9 cellular contexts compared by ENCODE assay signal in the genomic region with DNA sequence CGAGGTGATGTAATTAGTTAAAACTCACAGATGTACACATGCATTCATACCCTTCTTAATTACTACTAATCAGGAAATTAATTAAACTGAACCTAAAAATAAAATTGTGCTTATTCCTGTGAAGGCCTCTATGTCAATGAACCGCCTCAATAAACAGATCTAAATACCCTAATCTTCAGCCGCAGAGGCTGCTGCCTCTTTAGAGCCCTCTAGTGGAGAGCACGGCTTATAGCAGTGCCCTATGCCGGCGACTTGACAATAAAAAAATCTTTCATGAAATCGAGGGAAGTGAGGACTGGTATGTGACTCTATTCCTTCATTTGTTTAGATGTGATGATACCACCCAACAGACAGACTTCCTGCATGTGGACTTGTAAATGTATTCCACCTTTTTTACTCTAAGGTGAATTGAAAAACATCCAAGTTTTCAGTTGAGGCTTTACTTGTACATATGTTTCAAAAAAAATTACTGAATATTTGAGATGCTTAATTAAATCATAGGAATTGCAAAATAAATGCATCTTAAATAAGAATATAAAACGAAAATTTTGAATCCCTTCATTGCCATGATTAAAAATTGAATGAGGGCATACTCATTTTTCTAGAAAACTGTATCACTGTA. TPM values are rescaled to one million over a fixed set of nuclear protein-coding genes. Genes with fewer than 3 reads are reported as not detected.
DNase-seq lines count a peak whose midpoint lies in the region; ATAC-seq and TF ChIP-seq lines count a peak whose summit lies in the region.
"Had no signal": no experiment of that assay in that cellular context is flagged by ENCODE, and none has a peak within 500 bp of the region (broad histone marks: within the 10 kb centered on the region; RNA-seq: fewer than 3 reads in every experiment).

No MANE protein-coding gene starts in this region.

- WGBS in sigmoid colon, 2 donors: 9 to 25% methylated on average over 8 of the region's 8 CpGs

- no peaks in the 10 kb centered on the region for H3K4me1 ChIP-seq in cardiac muscle cell (ENCODE audit: low read depth)
- H3K4me1 ChIP-seq in sigmoid colon: no peaks in the 10 kb centered on the region

- H3K27ac ChIP-seq in cardiac muscle cell: no peak overlapping the region
- no peak overlapping the region for H3K27ac ChIP-seq in sigmoid colon

- peak; percentile 94 for ATAC-seq in GM19324 (IDR thresholded peaks at IDR 0.05; ENCODE audit: low FRiP score, unreplicated experiment)
- peak; percentile 81 for ATAC-seq in HG03108 (IDR thresholded peaks at IDR 0.05; ENCODE audit: unreplicated experiment)

- H3K27ac Mint-ChIP-seq in activated T-helper 2 cell treated with anti-CD3 and anti-CD28 coated beads, Interferon-gamma antibody, Interleukin-2, Interleukin-4, amounts not matched to agents 10 μg/mL and 5 μg/mL and 100 μg/mL, durations not matched to agents 14 hours and 24 hours and 36 hours: no peak overlapping the region

- H3K4me3 Mint-ChIP-seq in activated T-helper 2 cell treated with anti-CD3 and anti-CD28 coated beads, Interferon-gamma antibody, Interleukin-2, Interleukin-4, amounts not matched to agents 10 μg/mL and 5 μg/mL and 100 μg/mL, durations not matched to agents 14 hours and 24 hours and 36 hours (ENCODE audit: low read depth): no peak overlapping the region
- H3K4me3 Mint-ChIP-seq: activated T-cell treated with anti-CD3 and anti-CD28 coated beads, Interleukin-2, amount 50 U/mL, for 4 hours had no signal

- no peaks in the 10 kb centered on the region for H3K36me3 Mint-ChIP-seq in activated T-helper 2 cell treated with anti-CD3 and anti-CD28 coated beads, Interferon-gamma antibody, Interleukin-2, Interleukin-4, amounts not matched to agents 10 μg/mL and 5 μg/mL and 100 μg/mL, durations not matched to agents 14 hours and 24 hours and 36 hours (ENCODE audit: low read depth)

- no peaks in the 10 kb centered on the region for H3K4me1 Mint-ChIP-seq in activated T-helper 2 cell treated with anti-CD3 and anti-CD28 coated beads, Interferon-gamma antibody, Interleukin-2, Interleukin-4, amounts not matched to agents 10 μg/mL and 5 μg/mL and 100 μg/mL, durations not matched to agents 14 hours and 24 hours and 36 hours (ENCODE audit: low read depth)

- no peak overlapping the region for H3K4me3 ChIP-seq in cardiac muscle cell
- H3K4me3 ChIP-seq in sigmoid colon: no peak overlapping the region

- no peak for TF ChIP-seq POLR2A in sigmoid colon (IDR thresholded peaks at IDR 0.05)

- TF ChIP-seq EP300 in sigmoid colon (IDR thresholded peaks at IDR 0.05): no peak

- H3K36me3 ChIP-seq in cardiac muscle cell (no peaks in the 10 kb centered on the region), sigmoid colon (no peaks in the 10 kb centered on the region)

- peak; percentile 63 for DNase-seq in DMS53 (lab: John Stamatoyannopoulos, UW)
- peak; percentile 17 for DNase-seq in NCI-H524 treated with DMSO at 0.1 percent for 48 hours (lab: John Stamatoyannopoulos, UW)
- peak; percentile 9 for DNase-seq in activated T-helper 2 cell treated with anti-CD3 and anti-CD28 coated beads, Interferon-gamma antibody, Interleukin-2, Interleukin-4, amounts not matched to agents 10 μg/mL and 5 μg/mL and 100 μg/mL, durations not matched to agents 14 hours and 24 hours and 36 hours (ENCODE audit: low spot score)
- peak; percentile 72 to 74 for DNase-seq in cardiac muscle cell (ENCODE audit: low read depth in 1 of 2, low spot score in 1 of 2)
- no peak for DNase-seq in sigmoid colon
- DNase-seq in middle frontal gyrus (ENCODE audit: extremely low spot score, low spot score): no peak
- DNase-seq: activated T-cell treated with anti-CD3 and anti-CD28 coated beads, Interleukin-2, amount 50 U/mL, for 4 hours had no signal

- no peaks in the 10 kb centered on the region for H3K9me3 Mint-ChIP-seq in activated T-helper 2 cell treated with anti-CD3 and anti-CD28 coated beads, Interferon-gamma antibody, Interleukin-2, Interleukin-4, amounts not matched to agents 10 μg/mL and 5 μg/mL and 100 μg/mL, durations not matched to agents 14 hours and 24 hours and 36 hours
- H3K9me3 Mint-ChIP-seq: activated T-cell treated with anti-CD3 and anti-CD28 coated beads, Interleukin-2, amount 50 U/mL, for 4 hours had no signal

- H3K9me3 ChIP-seq in cardiac muscle cell (ENCODE audit: low read depth) (no peaks in the 10 kb centered on the region), sigmoid colon (no peaks in the 10 kb centered on the region)

- H3K27me3 Mint-ChIP-seq in activated T-helper 2 cell treated with anti-CD3 and anti-CD28 coated beads, Interferon-gamma antibody, Interleukin-2, Interleukin-4, amounts not matched to agents 10 μg/mL and 5 μg/mL and 100 μg/mL, durations not matched to agents 14 hours and 24 hours and 36 hours (ENCODE audit: low read depth): no peaks in the 10 kb centered on the region

- intact Hi-C loops in activated T-helper 2 cell treated with anti-CD3 and anti-CD28 coated beads, Interferon-gamma antibody, Interleukin-2, Interleukin-4, amounts not matched to agents 10 μg/mL and 5 μg/mL and 100 μg/mL, durations not matched to agents 14 hours and 24 hours and 36 hours (cut with micrococcal nuclease): loop anchor here (1.0 to 5.0 kb wide), 2 partner anchors 882 to 896 kb away; no protein-coding TSS in a partner anchor
- intact Hi-C loops in sigmoid colon (cut with DNase I): no loop called here

- no peaks in the 10 kb centered on the region for H3K27me3 ChIP-seq in cardiac muscle cell
- H3K27me3 ChIP-seq in sigmoid colon: no peaks in the 10 kb centered on the region

- TF ChIP-seq CTCF in cardiac muscle cell (IDR thresholded peaks at IDR 0.05; ENCODE audit: low read depth, low read length) (peak; percentile 97), sigmoid colon (IDR thresholded peaks at IDR 0.05) (peak; percentile 26 to 79 (median 47))

RNA-seq across cellular contexts. Expression of gene EPHA3, which starts 8.3 kb away (rescaled TPM):
- not detected in 2 replicates for total RNA-seq in activated T-helper 2 cell treated with anti-CD3 and anti-CD28 coated beads, Interferon-gamma antibody, Interleukin-2, Interleukin-4, amounts not matched to agents 10 μg/mL and 5 μg/mL and 100 μg/mL, durations not matched to agents 14 hours and 24 hours and 36 hours
- total RNA-seq in cardiac muscle cell: 8.7 and 9.2 TPM in 2 replicates
- polyA plus RNA-seq in cardiac muscle cell: 3.2 and 4.8 TPM in 2 replicates
- total RNA-seq in sigmoid colon: 10 to 100 TPM; 12.7 to 23.5 (median 16.6) TPM
- 1 to 10 TPM in 1 of 3 donors, under 1 TPM in 1, not detected in 1; under 0.01 to 1.6 TPM for polyA plus RNA-seq in sigmoid colon
- total RNA-seq: activated T-cell treated with anti-CD3 and anti-CD28 coated beads, Interleukin-2, amount 50 U/mL, for 4 hours had no signal

Comparison
In these comparisons a context has a peak if more than half of its experiments do, and no peak if none do; other contexts are left out.
1. DNase-seq: peak in DMS53 (single experiment), NCI-H524 treated with DMSO at 0.1 percent for 48 hours (single experiment), activated T-helper 2 cell treated with anti-CD3 and anti-CD28 coated beads, Interferon-gamma antibody, Interleukin-2, Interleukin-4, amounts not matched to agents 10 μg/mL and 5 μg/mL and 100 μg/mL, durations not matched to agents 14 hours and 24 hours and 36 hours (single experiment) and cardiac muscle cell (2 of 2); none in sigmoid colon (single experiment) and middle frontal gyrus (single experiment).